ENCODE assay signal across 8 cellular contexts in the genomic region with DNA sequence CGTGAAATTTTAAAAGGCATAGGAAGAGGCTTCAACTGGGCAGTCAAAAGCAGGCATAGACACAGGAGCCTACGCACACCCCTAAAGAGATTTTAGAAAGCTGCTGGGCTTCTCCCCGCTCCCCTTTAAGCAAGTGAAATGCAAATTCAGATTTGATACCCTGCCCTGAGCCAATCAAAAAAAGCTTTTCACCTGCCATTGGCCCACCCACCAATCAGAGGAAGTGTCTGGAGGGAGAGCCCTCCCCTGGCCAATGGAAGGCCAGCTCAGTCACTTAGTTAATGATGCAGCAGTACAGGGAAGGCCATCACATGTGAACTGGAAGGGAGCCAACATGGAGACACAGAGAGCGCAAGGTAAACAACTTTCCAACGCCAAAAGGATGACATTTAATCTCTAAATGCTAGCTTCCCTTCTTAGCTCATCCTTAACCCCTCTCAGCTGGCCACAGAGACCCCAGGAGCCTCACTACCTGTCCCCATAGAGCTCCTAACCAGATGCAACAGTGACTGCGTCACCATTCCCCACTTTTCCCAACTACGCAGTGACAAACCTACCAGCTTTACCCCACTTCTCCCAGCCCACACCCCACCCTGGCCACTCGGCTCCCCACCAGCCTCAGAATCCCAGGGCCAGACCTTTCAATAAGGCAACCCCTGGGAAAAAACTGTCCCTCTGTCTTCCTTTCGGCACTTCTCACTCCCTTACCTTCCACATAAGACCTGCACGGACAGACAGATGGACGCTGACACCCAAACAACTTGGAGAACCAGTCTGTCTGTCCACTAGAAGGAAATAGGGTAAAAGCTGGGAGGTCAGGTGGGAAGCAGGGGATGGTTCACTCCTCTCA.
DNase-seq lines count a peak whose midpoint lies in the region; ATAC-seq and TF ChIP-seq lines count a peak whose summit lies in the region.

No MANE protein-coding gene starts in this region.

- DNase-seq in RWPE1 (ENCODE audit: low spot score) (peak; percentile 48), adipocyte (ENCODE audit: low read depth) (peak; percentile 29), hepatocyte (ENCODE audit: low spot score) (peak; percentile 30), DMS79 treated with DMSO at 0.1 percent for 48 hours (lab: John Stamatoyannopoulos, UW) (no peak)

- no peaks in the 10 kb centered on the region for H3K36me3 ChIP-seq in adipocyte (ENCODE audit: control insufficient read depth, insufficient read depth, low read length, severe bottlenecking)
- H3K36me3 ChIP-seq in hepatocyte (replicated peaks; ENCODE audit: insufficient read depth, low read depth), result no peaks in the 10 kb centered on the region

- CTCF ChIA-PET in RWPE1 (lab: Yijun Ruan, JAX), result interaction anchor here (1.6 to 1.8 kb wide), 2 partner anchors 25 to 46 kb away, joined by 8 to 9 read pairs; no protein-coding TSS in a partner anchor

- no peak overlapping the region for H2AFZ ChIP-seq in hepatocyte

- POLR2A ChIA-PET in RWPE1 (lab: Yijun Ruan, JAX; ENCODE audit: low non-redundant PET), result no interaction called here

- H3K27ac ChIP-seq in 22Rv1 (peak overlapping the region; percentile 88), RWPE1 (peak overlapping the region; percentile 91), hepatocyte (no peak overlapping the region), skin epidermis (peak overlapping the region; percentile 32 to 93 (median 84))

- H3K4me2 ChIP-seq in hepatocyte, result peak overlapping the region; percentile 71

- WGBS in hepatocyte (ENCODE audit: low lambda C conversion rate, missing lambda C conversion rate), result 92% methylated on average over 11 of the region's 11 CpGs

- H3K9me3 ChIP-seq in adipocyte (ENCODE audit: control insufficient read depth, low read length) (no peaks in the 10 kb centered on the region), hepatocyte (ENCODE audit: low read depth) (no peaks in the 10 kb centered on the region)

- H3K4me1 ChIP-seq in adipocyte (ENCODE audit: control insufficient read depth, insufficient read depth, low read length), result peaks cover 63% of the 10 kb centered on the region
- H3K4me1 ChIP-seq in hepatocyte (ENCODE audit: insufficient read depth), result peaks cover 42% of the 10 kb centered on the region

- H3K9me2 ChIP-seq in hepatocyte (replicated peaks; ENCODE audit: insufficient read depth), result no peaks in the 10 kb centered on the region

- ATAC-seq in GM18502 (IDR thresholded peaks at IDR 0.05; ENCODE audit: poor library complexity, unreplicated experiment) (peak; percentile 72), HG02852 (IDR thresholded peaks at IDR 0.05; ENCODE audit: unreplicated experiment) (peak; percentile 69)

- peak overlapping the region; percentile 93 for H3K9ac ChIP-seq in adipocyte (ENCODE audit: low read length)

- H3K27me3 ChIP-seq in adipocyte (replicated peaks; ENCODE audit: control insufficient read depth, insufficient read depth, low read length) (no peaks in the 10 kb centered on the region), hepatocyte (no peaks in the 10 kb centered on the region)

- H4K20me1 ChIP-seq in hepatocyte (ENCODE audit: insufficient read depth, poor library complexity, severe bottlenecking), result no peaks in the 10 kb centered on the region

- TF ChIP-seq CTCF in 22Rv1 (IDR thresholded peaks at IDR 0.05), result no peak
- TF ChIP-seq CTCF in RWPE1 (conservative IDR thresholded peaks at IDR 0.05; ENCODE audit: low read depth), result no peak
- no peak for TF ChIP-seq CTCF in hepatocyte (IDR thresholded peaks at IDR 0.05; ENCODE audit: poor library complexity)

- H3K4me3 ChIP-seq in adipocyte (ENCODE audit: low read length) (peak overlapping the region; percentile 91), hepatocyte (no peak overlapping the region), skin epidermis (peak overlapping the region; percentile 28 to 48 (median 43))

- peaks cover 37% of the 10 kb centered on the region for H3K79me2 ChIP-seq in hepatocyte
